11 cellular contexts compared by ENCODE assay signal in the genomic region with DNA sequence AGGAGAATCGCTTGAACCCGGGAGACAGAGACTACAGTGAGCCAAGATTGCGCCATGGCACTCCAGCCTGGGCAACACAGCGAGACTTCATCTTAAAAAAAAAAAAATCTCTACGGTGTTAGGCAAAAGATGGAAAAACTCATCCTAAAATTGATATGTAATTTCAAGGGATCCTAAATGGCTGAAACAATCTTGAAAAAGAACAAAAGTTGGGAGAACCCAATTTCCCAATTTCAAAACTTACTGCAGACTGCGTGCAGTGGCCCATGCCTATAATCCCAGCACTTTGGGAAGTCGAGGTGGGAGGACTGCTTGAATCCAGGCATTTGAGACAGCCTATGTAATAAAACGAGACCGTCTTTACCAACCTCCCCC.
"Had no signal": no experiment of that assay in that cellular context is flagged by ENCODE, and none has a peak within 500 bp of the region (broad histone marks: within the 10 kb centered on the region; RNA-seq: fewer than 3 reads in every experiment).

No MANE protein-coding gene starts in this region.

- H3K27ac ChIP-seq: GM23248 had no signal

- H3K9me3 ChIP-seq: HAP-1 had no signal

- ATAC-seq: GM23338, HCT116 had no signal

- FAIRE-seq: H1, H54 had no signal

- H3K27ac Mint-ChIP-seq: GM23338, H9, HFFc6 had no signal

- H3K9ac ChIP-seq: GM23248 had no signal

- H3K4me3 ChIP-seq: GM23248, GM23338, HAP-1 had no signal

- H3K4me2 ChIP-seq: GM23338 had no signal

- H3K36me3 ChIP-seq: HAP-1 had no signal

- DNase-seq: GM23248, GOT3, H7, H9, HCEC 1CT, HFFc6 had no signal

- H3K4me3 Mint-ChIP-seq: GM23338, H9, HFFc6 had no signal

- H2AFZ ChIP-seq: GM23248, GM23338 had no signal

- H3K9me3 Mint-ChIP-seq: HFFc6 had no signal
